ENCODE assay signal across 1 cellular context in the genomic region with DNA sequence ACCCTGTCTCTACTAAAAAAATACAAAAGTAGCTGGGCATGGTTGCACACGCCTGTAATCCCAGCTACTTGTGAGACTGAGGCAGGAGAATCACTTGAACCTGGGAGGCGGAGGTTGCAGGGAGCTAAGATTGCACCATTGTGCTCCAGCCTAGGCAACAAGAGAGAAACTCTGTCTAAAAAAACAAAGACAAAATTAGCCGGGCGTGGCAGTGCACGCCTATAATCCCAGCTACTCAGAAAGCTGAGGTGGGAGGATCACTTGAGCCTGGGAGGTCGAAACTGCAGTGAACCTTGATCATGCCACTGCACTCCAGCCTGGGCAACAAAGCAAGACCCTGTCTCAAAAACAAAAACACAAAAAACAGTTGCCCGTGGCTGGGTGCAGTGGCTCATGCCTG. TPM values are rescaled to one million over a fixed set of nuclear protein-coding genes. Genes with fewer than 3 reads are reported as not detected.
"Had no signal": no experiment of that assay in that cellular context is flagged by ENCODE, and none has a peak within 500 bp of the region (broad histone marks: within the 10 kb centered on the region; RNA-seq: fewer than 3 reads in every experiment).

No MANE protein-coding gene starts in this region.

RNA-seq across cellular contexts. Expression of a gene that starts 14.3 kb away (rescaled TPM):
- total RNA-seq: HT-29 had no signal
